Comparison of ENCODE assay signal across 1 cellular context in genomic region chr7:15977663-15978062, GRCh38.
A peak's percentile ranks its signal among the peaks of the same experiment; 100 is the strongest.
TF ChIP-seq lines count a peak whose summit lies in the region.

No MANE protein-coding gene starts in this region.

TF ChIP-seq in endothelial cell of umbilical vein, 7 proteins besides CTCF, POLR2A, EP300 and RAD21:
- TF ChIP-seq GATA2 (IDR thresholded peaks at IDR 0.05; ENCODE audit: insufficient read depth, insufficient read length, low read depth, low read length) (peak; percentile 58), POLR2AphosphoS5 (IDR thresholded peaks at IDR 0.05; ENCODE audit: insufficient read depth, low read depth, low read length) (peak; percentile 23), JUN (IDR thresholded peaks at IDR 0.05; ENCODE audit: borderline replicate concordance, insufficient read depth, insufficient read length, low read depth) (peak; percentile 42), FOS (IDR thresholded peaks at IDR 0.05; ENCODE audit: borderline replicate concordance, insufficient read depth, low read length) (peak; percentile 64), MYC (IDR thresholded peaks at IDR 0.05; ENCODE audit: low read depth, low read length) (no peak)
